ENCODE assay signal across 13 cellular contexts in the genomic region with DNA sequence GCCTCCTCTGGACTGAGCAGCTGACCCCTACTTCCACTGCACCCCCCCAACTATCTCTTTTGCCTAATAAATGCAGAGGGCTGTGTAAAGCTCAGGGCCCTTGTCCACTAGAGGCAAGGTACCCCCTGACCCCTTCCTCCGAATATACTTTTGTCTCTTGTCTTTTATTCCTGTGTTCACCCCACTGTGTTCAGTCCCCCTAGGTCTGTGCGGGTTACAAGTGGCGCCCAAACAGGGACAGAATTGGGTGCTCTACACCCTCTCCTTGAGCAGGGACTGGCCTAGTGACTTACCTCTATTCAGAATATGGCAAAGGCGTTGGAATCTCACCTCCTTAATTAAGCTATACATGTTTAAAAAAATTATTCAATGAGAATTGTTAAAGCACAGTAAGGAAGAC. TPM values are rescaled to one million over a fixed set of nuclear protein-coding genes. Genes with fewer than 3 reads are reported as not detected.
DNase-seq lines count a peak whose midpoint lies in the region; ATAC-seq and TF ChIP-seq lines count a peak whose summit lies in the region.
"Had no signal": no experiment of that assay in that cellular context is flagged by ENCODE, and none has a peak within 500 bp of the region (broad histone marks: within the 10 kb centered on the region; RNA-seq: fewer than 3 reads in every experiment).

No MANE protein-coding gene starts in this region.

- no peak for TF ChIP-seq POLR2A in spleen (IDR thresholded peaks at IDR 0.05)

- H3K4me1 Mint-ChIP-seq in Calu3 (ENCODE audit: low read depth, unreplicated experiment): no peaks in the 10 kb centered on the region
- H3K4me1 Mint-ChIP-seq in natural killer cell treated with Interleukin-12 subunit alpha and Interleukin-12 subunit beta and Interleukin-15 and Interleukin-18, amount 100 ng/mL, for 72 hours (ENCODE audit: low read depth in 2 of 2): peaks cover 0 to 3% of the 10 kb centered on the region in 2 donors
- H3K4me1 Mint-ChIP-seq: activated CD8-positive, alpha-beta memory T cell treated with anti-CD3 and anti-CD28 coated beads, Interleukin-2, amount 10 ng/mL, durations not matched to agents 7 days and 5 days had no signal

- CTCF ChIA-PET in Calu3 (lab: Charles Lee): no interaction called here

- intact Hi-C loops in Calu3 (cut with micrococcal nuclease; ENCODE audit: unreplicated experiment): no loop called here
- intact Hi-C loops in spleen (cut with DNase I; ENCODE audit: low total_unique reads): no loop called here

- no peak for TF ChIP-seq CTCF in Calu3 (IDR thresholded peaks at IDR 0.05; ENCODE audit: unreplicated experiment)
- no peak for TF ChIP-seq CTCF in WERI-Rb-1 (IDR thresholded peaks at IDR 0.05; ENCODE audit: low read depth, low read length)
- TF ChIP-seq CTCF in spleen (IDR thresholded peaks at IDR 0.05 in 8 of 11, conservative IDR thresholded peaks at IDR 0.05 in 3 of 11): no peak

- DNase-seq in ACHN (peak; percentile 3), Calu3 (peak; percentile 5), WERI-Rb-1 (peak; percentile 15), foreskin melanocyte (peak; percentile 17), hippocampal formation (lab: John Stamatoyannopoulos, UW) (no peak), NCI-H1048 (lab: John Stamatoyannopoulos, UW) (no peak), spleen (no peak)
- DNase-seq in natural killer cell treated with Interleukin-12 subunit alpha and Interleukin-12 subunit beta and Interleukin-15 and Interleukin-18, amount 100 ng/mL, for 72 hours (ENCODE audit: low spot score): no peak
- DNase-seq: activated CD8-positive, alpha-beta memory T cell treated with anti-CD3 and anti-CD28 coated beads, Interleukin-2, amount 10 ng/mL, durations not matched to agents 7 days and 5 days; amygdala; GOT3 had no signal

- peaks cover 30% of the 10 kb centered on the region for H3K36me3 Mint-ChIP-seq in Calu3 (ENCODE audit: insufficient read depth, unreplicated experiment)
- H3K36me3 Mint-ChIP-seq in natural killer cell treated with Interleukin-12 subunit alpha and Interleukin-12 subunit beta and Interleukin-15 and Interleukin-18, amount 100 ng/mL, for 72 hours: peaks cover 74% of the 10 kb centered on the region

- H3K9me3 ChIP-seq in WERI-Rb-1 (ENCODE audit: severe bottlenecking): peaks cover 24% of the 10 kb centered on the region
- peaks cover 66 to 100% (median 100%) of the 10 kb centered on the region in 8 donors for H3K9me3 ChIP-seq in spleen

- H3K4me3 ChIP-seq in WERI-Rb-1 (ENCODE audit: low read depth, low read length) (no peak overlapping the region), spleen (peak overlapping the region in 1 of 8 donors; percentile 41)

- H3K4me3 Mint-ChIP-seq in Calu3 (ENCODE audit: low read depth, unreplicated experiment): no peak overlapping the region
- no peak overlapping the region for H3K4me3 Mint-ChIP-seq in natural killer cell treated with Interleukin-12 subunit alpha and Interleukin-12 subunit beta and Interleukin-15 and Interleukin-18, amount 100 ng/mL, for 72 hours
- H3K4me3 Mint-ChIP-seq: activated CD8-positive, alpha-beta memory T cell treated with anti-CD3 and anti-CD28 coated beads, Interleukin-2, amount 10 ng/mL, durations not matched to agents 7 days and 5 days; CD4-positive, alpha-beta T cell had no signal

- 96 to 98% (median 97%) methylated on average over 4 of the region's 4 CpGs for WGBS in spleen, 5 donors

- no TSS peak for BruUV-seq in Calu3 (replicated peaks; lab: Mats Ljungman, UMichigan)

- in situ Hi-C loops in ACHN (cut with HindIII; ENCODE audit: low pct_ligation_motif_present, low pct_unique_long_range_greater_than_20kb, low sequenced_read_pairs): no loop called here

- H3K36me3 ChIP-seq in WERI-Rb-1: peaks cover 71% of the 10 kb centered on the region
- H3K36me3 ChIP-seq in spleen: peaks cover 57 to 100% (median 94%) of the 10 kb centered on the region in 6 donors

- H3K4me1 ChIP-seq in spleen: no peaks in the 10 kb centered on the region

- ATAC-seq in natural killer cell treated with Interleukin-12 subunit alpha and Interleukin-12 subunit beta and Interleukin-15 and Interleukin-18, amount 100 ng/mL, for 72 hours: no peak
- ATAC-seq: activated CD8-positive, alpha-beta memory T cell treated with anti-CD3 and anti-CD28 coated beads, Interleukin-2, amount 10 ng/mL, durations not matched to agents 7 days and 5 days; naive thymus-derived CD8-positive, alpha-beta T cell had no signal

- no peaks in the 10 kb centered on the region for H3K27me3 Mint-ChIP-seq in Calu3 (ENCODE audit: unreplicated experiment)
- no peaks in the 10 kb centered on the region for H3K27me3 Mint-ChIP-seq in natural killer cell treated with Interleukin-12 subunit alpha and Interleukin-12 subunit beta and Interleukin-15 and Interleukin-18, amount 100 ng/mL, for 72 hours
- H3K27me3 Mint-ChIP-seq: activated CD8-positive, alpha-beta memory T cell treated with anti-CD3 and anti-CD28 coated beads, Interleukin-2, amount 10 ng/mL, durations not matched to agents 7 days and 5 days; CD4-positive, alpha-beta T cell; naive thymus-derived CD8-positive, alpha-beta T cell had no signal

- H3K27ac ChIP-seq in WERI-Rb-1: no peak overlapping the region
- no peak overlapping the region for H3K27ac ChIP-seq in spleen

- H3K27me3 ChIP-seq in WERI-Rb-1 (ENCODE audit: insufficient read depth, low read depth, severe bottlenecking) (no peaks in the 10 kb centered on the region), spleen (replicated peaks in 1 of 7) (no peaks in the 10 kb centered on the region)

- no peak overlapping the region for H3K27ac Mint-ChIP-seq in Calu3 (ENCODE audit: unreplicated experiment)
- no peak overlapping the region for H3K27ac Mint-ChIP-seq in natural killer cell treated with Interleukin-12 subunit alpha and Interleukin-12 subunit beta and Interleukin-15 and Interleukin-18, amount 100 ng/mL, for 72 hours
- H3K27ac Mint-ChIP-seq: activated CD8-positive, alpha-beta memory T cell treated with anti-CD3 and anti-CD28 coated beads, Interleukin-2, amount 10 ng/mL, durations not matched to agents 7 days and 5 days; CD4-positive, alpha-beta T cell had no signal

- H3K9me3 Mint-ChIP-seq in Calu3 (ENCODE audit: low read depth, unreplicated experiment): peaks cover 33% of the 10 kb centered on the region
- peaks cover 28% of the 10 kb centered on the region for H3K9me3 Mint-ChIP-seq in natural killer cell treated with Interleukin-12 subunit alpha and Interleukin-12 subunit beta and Interleukin-15 and Interleukin-18, amount 100 ng/mL, for 72 hours

RNA-seq across cellular contexts. Expression of gene ZNF350, which starts 15.0 kb away (rescaled TPM):
- total RNA-seq in Calu3 (2022): 10.7 and 14.0 TPM in 2 replicates
- 10 to 100 TPM in 1 of 2 donors, 1 to 10 TPM in 1; 9.4 to 16.9 TPM for total RNA-seq in natural killer cell treated with Interleukin-12 subunit alpha and Interleukin-12 subunit beta and Interleukin-15 and Interleukin-18, amount 100 ng/mL, for 72 hours
- 10 to 100 TPM; 17.7 to 26.0 (median 20.2) TPM for total RNA-seq in spleen
- 10 to 100 TPM in 1 of 3 donors, 1 to 10 TPM in 2; 7.9 to 11.3 (median 8.1) TPM for polyA plus RNA-seq in spleen

RNA-seq across cellular contexts. Expression of gene ZNF615, which starts 36.4 kb away (rescaled TPM):
- total RNA-seq in Calu3 (2022): 5.3 and 7.3 TPM in 2 replicates
- total RNA-seq in natural killer cell treated with Interleukin-12 subunit alpha and Interleukin-12 subunit beta and Interleukin-15 and Interleukin-18, amount 100 ng/mL, for 72 hours: 10 to 100 TPM in 1 of 2 donors, 1 to 10 TPM in 1; 6.8 to 12.9 TPM
- total RNA-seq in spleen: 10 to 100 TPM in 6 of 7 donors, 1 to 10 TPM in 1; 10.0 to 19.9 (median 12.3) TPM
- polyA plus RNA-seq in spleen: 1 to 10 TPM; 2.0 to 3.5 (median 3.1) TPM

RNA-seq across cellular contexts. Expression of gene ZNF613, which starts 44.4 kb away (rescaled TPM):
- total RNA-seq in Calu3 (2022): 7.2 and 9.3 TPM in 2 replicates
- 1 to 10 TPM; 4.8 to 6.0 TPM for total RNA-seq in natural killer cell treated with Interleukin-12 subunit alpha and Interleukin-12 subunit beta and Interleukin-15 and Interleukin-18, amount 100 ng/mL, for 72 hours
- 10 to 100 TPM in 1 of 7 donors, 1 to 10 TPM in 6; 4.9 to 11.6 (median 7.0) TPM for total RNA-seq in spleen
- polyA plus RNA-seq in spleen: 1 to 10 TPM; 2.8 to 4.0 (median 3.2) TPM

RNA-seq across cellular contexts. Expression of gene ZNF614, which starts 56.6 kb away (rescaled TPM):
- total RNA-seq in Calu3 (2022) (9.5 and 10.3 TPM in 2 replicates), spleen (10 to 100 TPM in 3 of 7 donors, 1 to 10 TPM in 4; 6.3 to 10.9 (median 9.4) TPM)
- 10 to 100 TPM in 1 of 2 donors, 1 to 10 TPM in 1; 7.2 to 14.7 TPM for total RNA-seq in natural killer cell treated with Interleukin-12 subunit alpha and Interleukin-12 subunit beta and Interleukin-15 and Interleukin-18, amount 100 ng/mL, for 72 hours
- polyA plus RNA-seq in spleen: 1 to 10 TPM; 3.0 to 4.1 (median 4.1) TPM

Comparison
In these comparisons a context has a peak if more than half of its experiments do, and no peak if none do; other contexts are left out.
1. DNase-seq: peak in ACHN (single experiment), Calu3 (single experiment), WERI-Rb-1 (single experiment) and foreskin melanocyte (single experiment); none in natural killer cell treated with Interleukin-12 subunit alpha and Interleukin-12 subunit beta and Interleukin-15 and Interleukin-18, amount 100 ng/mL, for 72 hours (single experiment), hippocampal formation (0 of 2), NCI-H1048 (single experiment) and spleen (single experiment).